10 cellular contexts compared by ENCODE assay signal in genomic region chr13:27034678-27035111, GRCh38.
DNase-seq lines count a peak whose midpoint lies in the region; ATAC-seq and TF ChIP-seq lines count a peak whose summit lies in the region.
"Had no signal": no experiment of that assay in that cellular context is flagged by ENCODE, and none has a peak within 500 bp of the region (broad histone marks: within the 10 kb centered on the region; RNA-seq: fewer than 3 reads in every experiment).

No MANE protein-coding gene starts in this region.

- no peaks in the 10 kb centered on the region for H3K9me3 Mint-ChIP-seq in stimulated activated effector memory CD8-positive, alpha-beta T cell treated with anti-CD3 and anti-CD28 coated beads, Interleukin-12 subunit alpha, Interleukin-12 subunit beta, amount 100 ng/mL, for 72 hours

- no peak overlapping the region for H3K27ac ChIP-seq in spleen
- H3K27ac ChIP-seq: WERI-Rb-1 had no signal

- H3K27me3 ChIP-seq in spleen (replicated peaks in 1 of 7), result peaks cover 0 to 22% (median 0%) of the 10 kb centered on the region in 7 donors

- no peaks in the 10 kb centered on the region for H3K9me3 ChIP-seq in spleen

- no peak overlapping the region for H3K4me3 Mint-ChIP-seq in stimulated activated effector memory CD8-positive, alpha-beta T cell treated with anti-CD3 and anti-CD28 coated beads, Interleukin-12 subunit alpha, Interleukin-12 subunit beta, amount 100 ng/mL, for 72 hours

- H3K36me3 ChIP-seq in spleen, result no peaks in the 10 kb centered on the region
- H3K36me3 ChIP-seq: WERI-Rb-1 had no signal

- H3K27ac Mint-ChIP-seq in stimulated activated effector memory CD8-positive, alpha-beta T cell treated with anti-CD3 and anti-CD28 coated beads, Interleukin-12 subunit alpha, Interleukin-12 subunit beta, amount 100 ng/mL, for 72 hours, result peak overlapping the region; percentile 27

- no peaks in the 10 kb centered on the region for H3K36me3 Mint-ChIP-seq in stimulated activated effector memory CD8-positive, alpha-beta T cell treated with anti-CD3 and anti-CD28 coated beads, Interleukin-12 subunit alpha, Interleukin-12 subunit beta, amount 100 ng/mL, for 72 hours

- ATAC-seq in stimulated activated effector memory CD8-positive, alpha-beta T cell treated with anti-CD3 and anti-CD28 coated beads, Interleukin-12 subunit alpha, Interleukin-12 subunit beta, amount 100 ng/mL, for 72 hours, result no peak
- ATAC-seq in HG03439 (IDR thresholded peaks at IDR 0.05; ENCODE audit: unreplicated experiment) (no peak), HG02610 (IDR thresholded peaks at IDR 0.05; ENCODE audit: unreplicated experiment) (no peak)

- DNase-seq in HFF-Myc (ENCODE audit: extremely low read depth, low read depth) (no peak), cerebellum (ENCODE audit: low spot score) (peak; percentile 68), iris pigment epithelial cell (ENCODE audit: low read depth) (peak; percentile 27), NCI-H1417 (lab: John Stamatoyannopoulos, UW) (no peak), spleen (no peak)
- DNase-seq in stimulated activated effector memory CD8-positive, alpha-beta T cell treated with anti-CD3 and anti-CD28 coated beads, Interleukin-12 subunit alpha, Interleukin-12 subunit beta, amount 100 ng/mL, for 72 hours (ENCODE audit: low spot score in 2 of 2), result no peak
- DNase-seq: activated naive CD4-positive, alpha-beta T cell treated with anti-CD3 and anti-CD28 coated beads, Interleukin-2, amount 50 U/mL, for 16 hours; WERI-Rb-1 had no signal

- no peak for TF ChIP-seq POLR2A in spleen (IDR thresholded peaks at IDR 0.05)

- 0 out of 2 replicates have a peak overlapping the region, but pooled peaks have one; percentile 2 for H3K4me3 ChIP-seq in HFF-Myc (replicated peaks; ENCODE audit: low read depth, low read length)
- peak overlapping the region in 1 of 8 donors; percentile 28 for H3K4me3 ChIP-seq in spleen

- TF ChIP-seq CTCF in HFF-Myc (IDR thresholded peaks at IDR 0.05; ENCODE audit: low read depth, low read length, missing control alignments) (no peak), spleen (IDR thresholded peaks at IDR 0.05 in 8 of 11, conservative IDR thresholded peaks at IDR 0.05 in 3 of 11) (no peak)

- intact Hi-C loops in spleen (cut with DNase I; ENCODE audit: low total_unique reads), result no loop called here

- H3K4me1 ChIP-seq in spleen, result peaks cover 0 to 11% (median 2%) of the 10 kb centered on the region in 6 donors

- WGBS in spleen, 5 donors, result 23 to 51% (median 31%) methylated on average over 18 of the region's 18 CpGs

- H3K4me1 Mint-ChIP-seq in stimulated activated effector memory CD8-positive, alpha-beta T cell treated with anti-CD3 and anti-CD28 coated beads, Interleukin-12 subunit alpha, Interleukin-12 subunit beta, amount 100 ng/mL, for 72 hours, result peaks cover 9% of the 10 kb centered on the region

Comparison
In these comparisons a context has a peak if more than half of its experiments do, and no peak if none do; other contexts are left out.
1. DNase-seq: peak in cerebellum (single experiment) and iris pigment epithelial cell (single experiment); none in HFF-Myc (single experiment), stimulated activated effector memory CD8-positive, alpha-beta T cell treated with anti-CD3 and anti-CD28 coated beads, Interleukin-12 subunit alpha, Interleukin-12 subunit beta, amount 100 ng/mL, for 72 hours (0 of 2), NCI-H1417 (0 of 3) and spleen (single experiment).